In the genomic region with DNA sequence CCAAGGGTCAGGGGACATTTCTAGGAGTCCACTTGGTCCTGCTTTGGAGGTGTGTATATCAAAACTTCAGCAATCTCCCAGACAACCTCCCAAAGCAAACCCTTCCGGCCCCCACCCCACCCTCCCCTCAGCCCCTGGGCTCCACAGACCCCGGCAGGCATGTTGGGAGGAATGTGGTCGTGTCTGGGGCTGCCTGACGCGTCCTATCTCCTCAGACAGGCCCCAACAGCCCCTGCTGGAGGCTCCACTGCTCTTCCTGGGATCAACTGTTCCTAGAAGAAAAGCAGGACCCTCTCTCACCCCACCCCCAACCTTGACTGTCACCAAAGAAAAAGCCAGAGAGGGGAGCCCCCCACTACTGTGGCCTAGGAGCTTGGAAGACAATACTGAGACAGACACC, we compare ENCODE assay signal across 16 cellular contexts. TPM values are rescaled to one million over a fixed set of nuclear protein-coding genes. Genes with fewer than 3 reads are reported as not detected.
"Had no signal": no experiment of that assay in that cellular context is flagged by ENCODE, and none has a peak within 500 bp of the region (broad histone marks: within the 10 kb centered on the region; RNA-seq: fewer than 3 reads in every experiment).

No MANE protein-coding gene starts in this region.

RNA-seq across cellular contexts. Expression of a gene that starts 28.1 kb away (rescaled TPM):
- total RNA-seq: naive thymus-derived CD8-positive, alpha-beta T cell; natural killer cell treated with Interleukin-12 subunit alpha and Interleukin-12 subunit beta and Interleukin-15 and Interleukin-18, amount 100 ng/mL, for 72 hours; neural crest cell; omental fat pad; osteocyte; pancreas; posterior vena cava; prostate gland; pulmonary artery endothelial cell; right atrium auricular region; sciatic nerve; subcutaneous adipose tissue; temporal lobe; thyroid gland; tibial nerve; ureter had no signal
- polyA plus RNA-seq: naive thymus-derived CD8-positive, alpha-beta T cell; pancreas had no signal
